Comparison of ENCODE assay signal across 2 cellular contexts in genomic region chr14:65257405-65257804, GRCh38.
TF ChIP-seq lines count a peak whose summit lies in the region.

No MANE protein-coding gene starts in this region.

TF ChIP-seq in HepG2, 621 proteins besides CTCF, POLR2A, EP300 and RAD21 (continued from another document):
- TF ChIP-seq PRDM15 (CRISPR knock-in tag; IDR thresholded peaks at IDR 0.05) = peak; percentile 59; the same call in 1 of the 2 replicates

TF ChIP-seq in WTC11, 78 proteins besides CTCF, POLR2A, EP300 and RAD21 (continued from another document):
- TF ChIP-seq PRDM15 (CRISPR knock-in tag; IDR thresholded peaks at IDR 0.05) (peak; percentile 85), HMGA2 (CRISPR knock-in tag; IDR thresholded peaks at IDR 0.05) (no peak), ZNF232 (CRISPR knock-in tag; IDR thresholded peaks at IDR 0.05) (no peak), IRF2 (CRISPR knock-in tag; IDR thresholded peaks at IDR 0.05; ENCODE audit: borderline replicate concordance, low read depth) (no peak), NR3C1 (CRISPR knock-in tag; conservative IDR thresholded peaks at IDR 0.05; ENCODE audit: low read depth) (no peak)
- TF ChIP-seq, protein P1, sequence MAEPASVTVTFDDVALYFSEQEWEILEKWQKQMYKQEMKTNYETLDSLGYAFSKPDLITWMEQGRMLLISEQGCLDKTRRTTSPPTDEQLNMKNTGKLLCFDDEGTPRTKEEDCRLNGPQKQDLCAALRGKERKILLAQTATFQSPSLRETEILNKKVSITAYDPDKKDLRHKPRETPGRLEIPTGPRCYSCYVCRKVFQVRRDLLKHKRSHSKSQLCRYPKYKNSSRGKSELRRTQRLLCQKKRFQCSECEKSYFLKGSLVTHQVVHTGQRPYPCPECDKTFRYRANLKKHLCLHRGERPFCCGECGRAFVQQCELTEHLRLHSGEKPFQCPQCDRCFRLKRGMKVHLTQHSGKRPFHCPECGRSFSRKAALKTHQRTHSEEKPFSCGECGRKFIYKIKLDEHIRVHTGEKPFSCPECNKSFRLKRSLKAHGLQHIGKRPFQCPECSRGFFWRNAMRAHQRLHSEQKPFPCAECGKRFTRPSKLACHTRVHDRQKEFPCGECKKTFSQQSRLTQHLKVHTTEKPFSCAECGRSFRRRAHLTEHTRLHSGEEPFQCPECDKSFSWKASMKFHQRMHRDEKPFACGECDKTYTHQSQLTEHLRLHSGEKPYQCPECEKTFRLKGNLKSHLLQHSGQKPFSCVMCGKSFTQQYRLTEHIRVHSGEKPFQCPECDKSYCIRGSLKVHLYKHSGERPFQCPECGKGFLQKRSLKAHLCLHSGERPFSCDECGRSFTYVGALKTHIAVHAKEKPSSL (CRISPR knock-in tag; conservative IDR thresholded peaks at IDR 0.05) = no peak
